In genomic region chr2:233353769-233354499, GRCh38 we compare ENCODE assay signal across 8 cellular contexts. TPM values are rescaled to one million over a fixed set of nuclear protein-coding genes. Genes with fewer than 3 reads are reported as not detected.
DNase-seq lines count a peak whose midpoint lies in the region; TF ChIP-seq lines count a peak whose summit lies in the region.

Gene DGKD (plus strand): TSS chr2:233354494. CDS start chr2:233354519, 25 bp downstream.

- peaks cover 66% of the 10 kb centered on the region for H3K4me1 Mint-ChIP-seq in HFFc6 (ENCODE audit: low read depth)

- peaks cover 4% of the 10 kb centered on the region; the same call in 1 of the 2 replicates for H3K36me3 Mint-ChIP-seq in HFFc6 (ENCODE audit: low read depth)

- no peaks in the 10 kb centered on the region for H3K27me3 ChIP-seq in layer of hippocampus (ENCODE audit: control insufficient read depth, insufficient read depth, low read length)

- peaks cover 7% of the 10 kb centered on the region for H3K27me3 Mint-ChIP-seq in HFFc6 (ENCODE audit: insufficient read depth)

- peak within 1 kb of the TSS; percentile 87 for H3K4me3 Mint-ChIP-seq in HFFc6

- H3K27ac Mint-ChIP-seq in HFFc6, result peak within 1 kb of the TSS; percentile 43

- TF ChIP-seq CTCF in GM12873 (IDR thresholded peaks at IDR 0.05; ENCODE audit: insufficient read depth, low read depth, low read length, missing control alignments) (peak; percentile 37), HFFc6 (IDR thresholded peaks at IDR 0.05) (peak; percentile 47)

- peak within 1 kb of the TSS; percentile 54 for H3K27ac ChIP-seq in layer of hippocampus (ENCODE audit: low read depth, low read length)

- DNase-seq in HFFc6, result no peak
- peak; percentile 12 for DNase-seq in NCI-H146 treated with DMSO at 0.1 percent for 48 hours (lab: John Stamatoyannopoulos, UW; ENCODE audit: unreplicated experiment)
- peak; percentile 63 to 73 (median 68) for DNase-seq in activated CD4-positive, CD25-positive, alpha-beta regulatory T cell (lab: John Stamatoyannopoulos, UW)
- DNase-seq in central memory CD4-positive, alpha-beta T cell, result peak; percentile 60
- peak; percentile 75 to 77 for DNase-seq in stimulated activated CD4-positive, alpha-beta T cell treated with anti-CD3 and anti-CD28 coated beads, Interleukin-2, amount 100 ng/mL, for 24 hours
- no peak for DNase-seq in GOT3 (lab: John Stamatoyannopoulos, UW)

- no peaks in the 10 kb centered on the region for H3K9me3 Mint-ChIP-seq in HFFc6

RNA-seq across cellular contexts. Expression of gene DGKD, which starts in this region (rescaled TPM):
- 10 to 100 TPM in 3 of 6 experiments, 1 to 10 TPM in 3; 8.1 to 12.2 (median 10.3) TPM for total RNA-seq in HFFc6 (2021; fragmentation: NEBNext Ultra II Directional; extraction: Animal tissue kit (Norgen Biotek cat#: 25700))

Comparison
In these comparisons a context has a peak if more than half of its experiments do, and no peak if none do; other contexts are left out.
1. DNase-seq: peak in NCI-H146 treated with DMSO at 0.1 percent for 48 hours (single experiment), activated CD4-positive, CD25-positive, alpha-beta regulatory T cell (4 of 4), central memory CD4-positive, alpha-beta T cell (single experiment) and stimulated activated CD4-positive, alpha-beta T cell treated with anti-CD3 and anti-CD28 coated beads, Interleukin-2, amount 100 ng/mL, for 24 hours (2 of 2); none in HFFc6 (single experiment) and GOT3 (single experiment).